In genomic region chr7:157016352-157017041, GRCh38 we compare ENCODE assay signal across 11 cellular contexts. TPM values are rescaled to one million over a fixed set of nuclear protein-coding genes. Genes with fewer than 3 reads are reported as not detected.
DNase-seq lines count a peak whose midpoint lies in the region; ATAC-seq and TF ChIP-seq lines count a peak whose summit lies in the region.
"Had no signal": no experiment of that assay in that cellular context is flagged by ENCODE, and none has a peak within 500 bp of the region (broad histone marks: within the 10 kb centered on the region; RNA-seq: fewer than 3 reads in every experiment).

No MANE protein-coding gene starts in this region.

- no peaks in the 10 kb centered on the region for H3K27me3 ChIP-seq in testis

- H3K36me3 ChIP-seq in testis (ENCODE audit: low read depth, missing control alignments): no peaks in the 10 kb centered on the region

- no peak overlapping the region for H3K4me3 ChIP-seq in testis

- peaks cover 6% of the 10 kb centered on the region for H3K4me1 ChIP-seq in testis

- no peak overlapping the region for H3K27ac ChIP-seq in testis
- H3K27ac ChIP-seq: C4-2B had no signal

- peak; percentile 50 for DNase-seq in activated effector memory CD4-positive, alpha-beta T cell treated with anti-CD3 and anti-CD28 coated beads, Interleukin-2, amount 50 U/mL, for 16 hours
- DNase-seq in activated effector memory CD4-positive, alpha-beta T cell treated with Interleukin-2 at 50 U/mL for 16 hours: no peak
- peak; percentile 41 to 71 for DNase-seq in NCI-H526 (lab: John Stamatoyannopoulos, UW)
- DNase-seq in stimulated activated CD8-positive, alpha-beta memory T cell treated with anti-CD3 and anti-CD28 coated beads, Interleukin-7, amount 100 ng/mL, for 48 hours (ENCODE audit: extremely low read depth in 1 of 2, low read depth in 1 of 2): peak; percentile 27 to 39
- no peak for DNase-seq in iPS-NIHi11 (ENCODE audit: low spot score)
- no peak for DNase-seq in testis
- no peak for DNase-seq in NCI-H187 treated with DMSO at 0.1 percent for 48 hours (lab: John Stamatoyannopoulos, UW)

- 15 to 19% methylated on average over 14 to 16 of the region's 16 CpGs for WGBS in testis, 2 donors

- TF ChIP-seq CTCF in testis (IDR thresholded peaks at IDR 0.05): no peak

- H3K9me3 ChIP-seq in testis: no peaks in the 10 kb centered on the region

- TF ChIP-seq POLR2A in testis (IDR thresholded peaks at IDR 0.05): no peak

- ATAC-seq in HG02623 (IDR thresholded peaks at IDR 0.05; ENCODE audit: unreplicated experiment): peak; percentile 69

- intact Hi-C loops in testis (cut with DNase I; ENCODE audit: low total_unique reads): no loop called here

RNA-seq across cellular contexts. Expression of gene MNX1, which starts 6.0 kb away (rescaled TPM):
- 1 to 10 TPM; 3.0 to 3.3 TPM for total RNA-seq in testis
- polyA plus RNA-seq in testis (ENCODE audit: insufficient read depth, low read depth, low replicate concordance): 1.5 TPM
- total RNA-seq: mesothelial cell of epicardium, temporal lobe had no signal

Comparison
In these comparisons a context has a peak if more than half of its experiments do, and no peak if none do; other contexts are left out.
1. DNase-seq: peak in activated effector memory CD4-positive, alpha-beta T cell treated with anti-CD3 and anti-CD28 coated beads, Interleukin-2, amount 50 U/mL, for 16 hours (single experiment), NCI-H526 (2 of 2) and stimulated activated CD8-positive, alpha-beta memory T cell treated with anti-CD3 and anti-CD28 coated beads, Interleukin-7, amount 100 ng/mL, for 48 hours (2 of 2); none in activated effector memory CD4-positive, alpha-beta T cell treated with Interleukin-2 at 50 U/mL for 16 hours (single experiment), iPS-NIHi11 (single experiment), testis (single experiment) and NCI-H187 treated with DMSO at 0.1 percent for 48 hours (single experiment).